24 cellular contexts compared by ENCODE assay signal in the genomic region with DNA sequence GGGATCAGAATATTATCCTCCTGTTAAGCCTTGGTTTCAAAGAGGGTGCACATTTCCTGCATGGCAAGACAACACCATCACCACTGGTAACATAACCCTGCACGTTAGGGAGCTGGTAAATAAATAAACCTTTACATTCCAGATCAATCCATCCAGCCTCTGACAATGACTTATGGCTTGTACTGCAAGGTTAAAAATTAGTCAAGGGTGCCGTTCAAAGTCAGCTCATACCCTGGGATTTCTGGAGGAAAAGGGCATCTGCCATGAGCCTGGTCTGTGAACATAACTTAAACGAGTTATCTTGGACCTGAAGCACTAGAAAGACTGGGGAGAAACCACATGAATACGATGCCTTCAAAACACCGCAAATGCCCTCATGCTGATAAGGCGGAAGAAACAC.
DNase-seq lines count a peak whose midpoint lies in the region; ATAC-seq, FAIRE-seq and TF ChIP-seq lines count a peak whose summit lies in the region.
"Had no signal": no experiment of that assay in that cellular context is flagged by ENCODE, and none has a peak within 500 bp of the region (broad histone marks: within the 10 kb centered on the region; RNA-seq: fewer than 3 reads in every experiment).

No MANE protein-coding gene starts in this region.

- no peaks in the 10 kb centered on the region; the same call in 1 of the 2 replicates for H3K27me3 Mint-ChIP-seq in WTC11 (ENCODE audit: low read depth)
- H3K27me3 Mint-ChIP-seq: activated naive CD8-positive, alpha-beta T cell treated with anti-CD3 and anti-CD28 coated beads for 36 hours; T-helper 17 cell had no signal

- H3K27ac ChIP-seq in A549: no peak overlapping the region
- H3K27ac ChIP-seq: BLaER1, KMS-11 had no signal

- peaks cover 23% of the 10 kb centered on the region for H3K4me1 Mint-ChIP-seq in WTC11
- H3K4me1 Mint-ChIP-seq: T-helper 17 cell had no signal

- H3K4me1 ChIP-seq in A549: peaks cover 8% of the 10 kb centered on the region; the same call in 1 of the 3 replicates
- H3K4me1 ChIP-seq: BLaER1 had no signal

- H3K27ac Mint-ChIP-seq in WTC11: no peak overlapping the region
- H3K27ac Mint-ChIP-seq: activated naive CD8-positive, alpha-beta T cell treated with anti-CD3 and anti-CD28 coated beads for 36 hours; T-helper 17 cell had no signal

- no peak for TF ChIP-seq CTCF in A549 (IDR thresholded peaks at IDR 0.05)
- no peak for TF ChIP-seq CTCF in WTC11 (IDR thresholded peaks at IDR 0.05)

- H3K4me3 Mint-ChIP-seq in WTC11: no peak overlapping the region
- H3K4me3 Mint-ChIP-seq: activated naive CD8-positive, alpha-beta T cell treated with anti-CD3 and anti-CD28 coated beads for 36 hours; T-helper 17 cell had no signal

- H3K4me2 ChIP-seq in A549: peak overlapping the region; percentile 41
- H3K4me2 ChIP-seq: BLaER1, KMS-11 had no signal

- POLR2A ChIA-PET in A549 (lab: Yijun Ruan, JAX): no interaction called here
- POLR2A ChIA-PET in WTC11 (lab: Charles Lee): no interaction called here

- no peak for DNase-seq in A549 (ENCODE audit: low read depth in 1 of 2, low spot score in 1 of 2)
- peak; percentile 50 for DNase-seq in HK-2 (ENCODE audit: unreplicated experiment)
- DNase-seq in WTC11 (ENCODE audit: low spot score): no peak
- DNase-seq in left colon: no peak
- DNase-seq in activated effector memory CD4-positive, alpha-beta T cell treated with anti-CD3 and anti-CD28 coated beads, Interleukin-2, amount 50 U/mL, for 16 hours: no peak
- DNase-seq in activated gamma-delta T cell treated with Interleukin-2 at 50 U/mL for 16 hours: no peak
- no peak for DNase-seq in NCI-H1105 treated with DMSO at 0.1 percent for 48 hours (lab: John Stamatoyannopoulos, UW)
- DNase-seq: activated CD4-positive, alpha-beta T cell treated with anti-CD3 and anti-CD28 coated beads, Interleukin-2, amount 50 U/mL, for 1 hour; activated naive CD8-positive, alpha-beta T cell treated with anti-CD3 and anti-CD28 coated beads for 36 hours; cerebellar nuclear complex; H7; NCI-H187 treated with DMSO at 0.1 percent for 48 hours; NCI-H510A; retina; stimulated activated CD4-positive, alpha-beta T cell treated with anti-CD3 and anti-CD28 coated beads, Interleukin-12 subunit alpha, Interleukin-12 subunit beta, amount 100 ng/mL, for 4 hours; stimulated activated CD4-positive, alpha-beta T cell treated with anti-CD3 and anti-CD28 coated beads, Interleukin-4, amount 100 ng/mL, for 4 hours; T-helper 17 cell; trophoblast cell had no signal

- ATAC-seq in A549: no peak
- ATAC-seq in WTC11: peak; percentile 31
- ATAC-seq in left colon: peak; percentile 92
- no peak for ATAC-seq in GM18519 (IDR thresholded peaks at IDR 0.05; ENCODE audit: low FRiP score, unreplicated experiment)
- ATAC-seq: T-helper 17 cell had no signal

- TF ChIP-seq RAD21 in A549 (conservative IDR thresholded peaks at IDR 0.05 in 1 of 2, IDR thresholded peaks at IDR 0.05 in 1 of 2): no peak

- 46% methylated on average over 6 of the region's 6 CpGs for WGBS in A549 (ENCODE audit: missing lambda C conversion rate)

- no peak for TF ChIP-seq EP300 in A549 (IDR thresholded peaks at IDR 0.05)

- no peak for TF ChIP-seq POLR2A in A549 (IDR thresholded peaks at IDR 0.05; ENCODE audit: low read length)

- no peak overlapping the region for H3K4me3 ChIP-seq in A549
- H3K4me3 ChIP-seq: BLaER1 had no signal

- no peaks in the 10 kb centered on the region for H3K9me3 ChIP-seq in A549
- H3K9me3 ChIP-seq: BLaER1 had no signal

- no peaks in the 10 kb centered on the region for H3K9me3 Mint-ChIP-seq in WTC11
- H3K9me3 Mint-ChIP-seq: activated naive CD8-positive, alpha-beta T cell treated with anti-CD3 and anti-CD28 coated beads for 36 hours had no signal

- FAIRE-seq in A549 (lab: Jason Lieb, UNC): no peak
- FAIRE-seq: D721Med, frontal cortex, islet of Langerhans had no signal

- H3K36me3 Mint-ChIP-seq in WTC11: no peaks in the 10 kb centered on the region
- H3K36me3 Mint-ChIP-seq: activated naive CD8-positive, alpha-beta T cell treated with anti-CD3 and anti-CD28 coated beads for 36 hours had no signal

- CTCF ChIA-PET in A549 (lab: Yijun Ruan, JAX) (no interaction called here), WTC11 (lab: Charles Lee) (no interaction called here)

- intact Hi-C loops in left colon (cut with DNase I, micrococcal nuclease): no loop called here

TF ChIP-seq in A549, 52 proteins besides CTCF, POLR2A, EP300 and RAD21 (continues in another document):
- no peak for TF ChIP-seq EHF (CRISPR knock-in tag; IDR thresholded peaks at IDR 0.05)
- no peak for TF ChIP-seq CEBPB (IDR thresholded peaks at IDR 0.05)
- no peak for TF ChIP-seq KDM1A (IDR thresholded peaks at IDR 0.05; ENCODE audit: low read depth)
- no peak for TF ChIP-seq RCOR1 (IDR thresholded peaks at IDR 0.05; ENCODE audit: low read depth, low read length)
- TF ChIP-seq EHMT2 (IDR thresholded peaks at IDR 0.05; ENCODE audit: low read depth): no peak
- TF ChIP-seq RFX5 (IDR thresholded peaks at IDR 0.05): no peak
- TF ChIP-seq CHD2 (IDR thresholded peaks at IDR 0.05; ENCODE audit: low read length, partially characterized antibody): no peak
- TF ChIP-seq JUN (IDR thresholded peaks at IDR 0.05): no peak
- TF ChIP-seq, protein P1, sequence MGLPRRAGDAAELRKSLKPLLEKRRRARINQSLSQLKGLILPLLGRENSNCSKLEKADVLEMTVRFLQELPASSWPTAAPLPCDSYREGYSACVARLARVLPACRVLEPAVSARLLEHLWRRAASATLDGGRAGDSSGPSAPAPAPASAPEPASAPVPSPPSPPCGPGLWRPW (IDR thresholded peaks at IDR 0.05): no peak
- no peak for TF ChIP-seq HOXB13 (CRISPR knock-in tag; IDR thresholded peaks at IDR 0.05; ENCODE audit: low read depth)
- TF ChIP-seq BHLHE40 (IDR thresholded peaks at IDR 0.05; ENCODE audit: low read depth, low read length): no peak
- TF ChIP-seq NR3C1 (IDR thresholded peaks at IDR 0.05): no peak
- TF ChIP-seq, protein P2, sequence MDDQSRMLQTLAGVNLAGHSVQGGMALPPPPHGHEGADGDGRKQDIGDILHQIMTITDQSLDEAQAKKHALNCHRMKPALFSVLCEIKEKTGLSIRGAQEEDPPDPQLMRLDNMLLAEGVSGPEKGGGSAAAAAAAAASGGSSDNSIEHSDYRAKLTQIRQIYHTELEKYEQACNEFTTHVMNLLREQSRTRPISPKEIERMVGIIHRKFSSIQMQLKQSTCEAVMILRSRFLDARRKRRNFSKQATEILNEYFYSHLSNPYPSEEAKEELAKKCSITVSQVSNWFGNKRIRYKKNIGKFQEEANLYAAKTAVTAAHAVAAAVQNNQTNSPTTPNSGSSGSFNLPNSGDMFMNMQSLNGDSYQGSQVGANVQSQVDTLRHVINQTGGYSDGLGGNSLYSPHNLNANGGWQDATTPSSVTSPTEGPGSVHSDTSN (IDR thresholded peaks at IDR 0.05): no peak
- no peak for TF ChIP-seq MAX (IDR thresholded peaks at IDR 0.05)
- no peak for TF ChIP-seq MYC (IDR thresholded peaks at IDR 0.05; ENCODE audit: borderline replicate concordance, low read length)
- no peak for TF ChIP-seq HOXA7 (CRISPR knock-in tag; IDR thresholded peaks at IDR 0.05)
- TF ChIP-seq TP53 (CRISPR knock-in tag; IDR thresholded peaks at IDR 0.05): no peak

TF ChIP-seq in WTC11, 78 proteins besides CTCF, POLR2A, EP300 and RAD21 (continues in another document):
- no peak for TF ChIP-seq ZNF396 (CRISPR knock-in tag; IDR thresholded peaks at IDR 0.05; ENCODE audit: borderline replicate concordance)
- TF ChIP-seq ZMAT4 (CRISPR knock-in tag; IDR thresholded peaks at IDR 0.05): no peak
- TF ChIP-seq FOXP1 (CRISPR knock-in tag; IDR thresholded peaks at IDR 0.05; ENCODE audit: borderline replicate concordance): no peak
- TF ChIP-seq, protein P3, sequence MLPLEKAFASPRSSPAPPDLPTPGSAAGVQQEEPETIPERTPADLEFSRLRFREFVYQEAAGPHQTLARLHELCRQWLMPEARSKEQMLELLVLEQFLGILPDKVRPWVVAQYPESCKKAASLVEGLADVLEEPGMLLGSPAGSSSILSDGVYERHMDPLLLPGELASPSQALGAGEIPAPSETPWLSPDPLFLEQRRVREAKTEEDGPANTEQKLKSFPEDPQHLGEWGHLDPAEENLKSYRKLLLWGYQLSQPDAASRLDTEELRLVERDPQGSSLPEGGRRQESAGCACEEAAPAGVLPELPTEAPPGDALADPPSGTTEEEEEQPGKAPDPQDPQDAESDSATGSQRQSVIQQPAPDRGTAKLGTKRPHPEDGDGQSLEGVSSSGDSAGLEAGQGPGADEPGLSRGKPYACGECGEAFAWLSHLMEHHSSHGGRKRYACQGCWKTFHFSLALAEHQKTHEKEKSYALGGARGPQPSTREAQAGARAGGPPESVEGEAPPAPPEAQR (CRISPR knock-in tag; IDR thresholded peaks at IDR 0.05): no peak
- TF ChIP-seq RELA (CRISPR knock-in tag; IDR thresholded peaks at IDR 0.05; ENCODE audit: borderline replicate concordance): no peak
- no peak for TF ChIP-seq NFATC4 (CRISPR knock-in tag; IDR thresholded peaks at IDR 0.05)
- TF ChIP-seq IRF2 (CRISPR knock-in tag; IDR thresholded peaks at IDR 0.05; ENCODE audit: borderline replicate concordance, low read depth): no peak
- TF ChIP-seq PREB (CRISPR knock-in tag; IDR thresholded peaks at IDR 0.05; ENCODE audit: borderline replicate concordance): no peak
- TF ChIP-seq, protein P4, sequence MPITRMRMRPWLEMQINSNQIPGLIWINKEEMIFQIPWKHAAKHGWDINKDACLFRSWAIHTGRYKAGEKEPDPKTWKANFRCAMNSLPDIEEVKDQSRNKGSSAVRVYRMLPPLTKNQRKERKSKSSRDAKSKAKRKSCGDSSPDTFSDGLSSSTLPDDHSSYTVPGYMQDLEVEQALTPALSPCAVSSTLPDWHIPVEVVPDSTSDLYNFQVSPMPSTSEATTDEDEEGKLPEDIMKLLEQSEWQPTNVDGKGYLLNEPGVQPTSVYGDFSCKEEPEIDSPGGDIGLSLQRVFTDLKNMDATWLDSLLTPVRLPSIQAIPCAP (CRISPR knock-in tag; IDR thresholded peaks at IDR 0.05): no peak
- TF ChIP-seq ZNF263 (CRISPR knock-in tag; IDR thresholded peaks at IDR 0.05; ENCODE audit: low read depth): no peak

Comparison
In these comparisons a context has a peak if more than half of its experiments do, and no peak if none do; other contexts are left out.
1. ATAC-seq: peak in WTC11 (single experiment) and left colon (single experiment); none in A549 (0 of 2) and GM18519 (single experiment).